ENCODE assay signal across 20 cellular contexts in genomic region chr10:123417414-123417813, GRCh38.
"Had no signal": no experiment of that assay in that cellular context is flagged by ENCODE, and none has a peak within 500 bp of the region (broad histone marks: within the 10 kb centered on the region; RNA-seq: fewer than 3 reads in every experiment).

No MANE protein-coding gene starts in this region.

- H3K4me3 ChIP-seq: esophagus squamous epithelium, gastroesophageal sphincter, left ventricle myocardium inferior, lower lobe of right lung, spleen, stomach, thoracic aorta, transverse colon had no signal

- H3K27me3 ChIP-seq: gastroesophageal sphincter, stomach, transverse colon had no signal

- DNase-seq: effector memory CD8-positive, alpha-beta T cell; esophagus squamous epithelium; foreskin fibroblast; glutamatergic neuron; immature natural killer cell; left ventricle myocardium inferior; lower lobe of right lung; natural killer cell; posterior cingulate gyrus; spleen; stimulated activated CD4-positive, alpha-beta T cell treated with anti-CD3 and anti-CD28 coated beads, Interleukin-15, amount 100 ng/mL, for 24 hours; stimulated activated CD4-positive, alpha-beta T cell treated with anti-CD3 and anti-CD28 coated beads, Interleukin-1b, Interleukin-23, amount 100 ng/mL, for 48 hours; stimulated activated CD4-positive, alpha-beta T cell treated with anti-CD3 and anti-CD28 coated beads, Interleukin-4, amount 100 ng/mL, for 4 hours; stimulated activated naive B cell treated with anti-CD40 and anti-IgM and Interleukin-4, amounts not matched to agents 10 μg/mL and 1 μg/mL and 100 μg/mL, for 72 hours; stomach; substantia nigra; transverse colon had no signal

- H3K9me3 ChIP-seq: esophagus squamous epithelium, gastroesophageal sphincter, left ventricle myocardium inferior, lower lobe of right lung, spleen, stomach, thoracic aorta, transverse colon had no signal

- H3K4me1 ChIP-seq: esophagus squamous epithelium, gastroesophageal sphincter, left ventricle myocardium inferior, lower lobe of right lung, spleen, stomach, transverse colon had no signal

- H3K36me3 ChIP-seq: esophagus squamous epithelium, gastroesophageal sphincter, left ventricle myocardium inferior, lower lobe of right lung, spleen, stomach, thoracic aorta, transverse colon had no signal

- ATAC-seq: effector memory CD8-positive, alpha-beta T cell; gastroesophageal sphincter; lower lobe of right lung; natural killer cell; sciatic nerve; stimulated activated naive B cell treated with anti-CD40 and anti-IgM and Interleukin-4, amounts not matched to agents 10 μg/mL and 1 μg/mL and 100 μg/mL, for 72 hours had no signal

- H3K27ac ChIP-seq: esophagus squamous epithelium, gastroesophageal sphincter, left ventricle myocardium inferior, lower lobe of right lung, spleen, stomach, thoracic aorta, transverse colon had no signal
